ENCODE assay signal across 15 cellular contexts in genomic region chr11:111633248-111633647, GRCh38. TPM values are rescaled to one million over a fixed set of nuclear protein-coding genes. Genes with fewer than 3 reads are reported as not detected.
DNase-seq lines count a peak whose midpoint lies in the region; ATAC-seq and TF ChIP-seq lines count a peak whose summit lies in the region.
"Had no signal": no experiment of that assay in that cellular context is flagged by ENCODE, and none has a peak within 500 bp of the region (broad histone marks: within the 10 kb centered on the region; RNA-seq: fewer than 3 reads in every experiment).

No MANE protein-coding gene starts in this region.

- no peak overlapping the region for H3K4me3 ChIP-seq in subcutaneous abdominal adipose tissue (ENCODE audit: low read depth in 1 of 5, low read length in 5 of 5)

- H3K4me1 Mint-ChIP-seq in chondrocyte (ENCODE audit: low read depth): peaks cover 34% of the 10 kb centered on the region

- peak overlapping the region; percentile 34 for H3K27ac ChIP-seq in foreskin keratinocyte
- H3K27ac ChIP-seq in subcutaneous abdominal adipose tissue (ENCODE audit: low read depth, low read length): peak overlapping the region; percentile 43

- ATAC-seq in foreskin keratinocyte: no peak
- ATAC-seq: activated T-cell treated with anti-CD3 and anti-CD28 coated beads, Interleukin-2, amount 50 U/mL, for 4 hours had no signal

- H3K27me3 ChIP-seq in foreskin keratinocyte: no peaks in the 10 kb centered on the region
- H3K27me3 ChIP-seq in subcutaneous abdominal adipose tissue (ENCODE audit: control insufficient read depth in 5 of 5, insufficient read depth in 4 of 5, low read length in 5 of 5): no peaks in the 10 kb centered on the region

- no peaks in the 10 kb centered on the region for H3K27me3 Mint-ChIP-seq in chondrocyte (ENCODE audit: low read depth)
- H3K27me3 Mint-ChIP-seq: memory B cell had no signal

- no peaks in the 10 kb centered on the region for H3K9me3 ChIP-seq in subcutaneous abdominal adipose tissue (ENCODE audit: control insufficient read depth in 5 of 5, low read length in 5 of 5)

- H3K4me3 Mint-ChIP-seq in chondrocyte (ENCODE audit: unreplicated experiment): no peak overlapping the region
- H3K4me3 Mint-ChIP-seq: activated T-cell treated with anti-CD3 and anti-CD28 coated beads, Interleukin-2, amount 50 U/mL, for 4 hours; endodermal cell; H9; memory B cell had no signal

- TF ChIP-seq CTCF in foreskin keratinocyte (conservative IDR thresholded peaks at IDR 0.05) (no peak), chondrocyte (IDR thresholded peaks at IDR 0.05) (no peak)

- peak; percentile 16 for DNase-seq in DMS53 (lab: John Stamatoyannopoulos, UW)
- DNase-seq in DMS53 treated with DMSO at 0.1 percent for 48 hours (lab: John Stamatoyannopoulos, UW; ENCODE audit: unreplicated experiment): no peak
- DNase-seq in NCI-H82 treated with DMSO at 0.1 percent for 48 hours (lab: John Stamatoyannopoulos, UW; ENCODE audit: unreplicated experiment): peak; percentile 55
- peak in 1 of 2 donors; percentile 4 for DNase-seq in foreskin keratinocyte
- DNase-seq in chondrocyte (ENCODE audit: low spot score): no peak
- no peak for DNase-seq in activated T-cell treated with anti-CD3 and anti-CD28 coated beads for 4 hours
- DNase-seq in NOMO-1 (lab: John Stamatoyannopoulos, UW; ENCODE audit: unreplicated experiment in 2 of 2): no peak
- DNase-seq: 8988T; activated T-cell treated with anti-CD3 and anti-CD28 coated beads, Interleukin-2, amount 50 U/mL, for 4 hours; amniotic stem cell; endodermal cell; H9; NCI-H187 treated with DMSO at 0.1 percent for 48 hours had no signal

- no peak overlapping the region for H3K9ac ChIP-seq in subcutaneous abdominal adipose tissue (ENCODE audit: low read length in 5 of 5)

- H3K36me3 ChIP-seq in subcutaneous abdominal adipose tissue (ENCODE audit: control insufficient read depth in 5 of 5, insufficient read depth in 5 of 5, low read length in 5 of 5): peaks cover 3 to 61% (median 30%) of the 10 kb centered on the region in 5 donors

- H3K36me3 Mint-ChIP-seq in chondrocyte (ENCODE audit: low read depth): peaks cover 4% of the 10 kb centered on the region

- no peak overlapping the region for H3K27ac Mint-ChIP-seq in chondrocyte (ENCODE audit: unreplicated experiment)
- H3K27ac Mint-ChIP-seq: endodermal cell, H9, memory B cell had no signal

- H3K4me1 ChIP-seq in foreskin keratinocyte (peaks cover 82% of the 10 kb centered on the region), subcutaneous abdominal adipose tissue (ENCODE audit: control insufficient read depth in 5 of 5, insufficient read depth in 5 of 5, low read length in 5 of 5) (peaks cover 0 to 46% (median 25%) of the 10 kb centered on the region in 5 donors)

- H3K9me3 Mint-ChIP-seq in chondrocyte (ENCODE audit: low read depth): no peaks in the 10 kb centered on the region
- H3K9me3 Mint-ChIP-seq: activated T-cell treated with anti-CD3 and anti-CD28 coated beads, Interleukin-2, amount 50 U/mL, for 4 hours; endodermal cell; H9 had no signal

RNA-seq across cellular contexts. Expression of gene SIK2, which starts 31.0 kb away (rescaled TPM):
- 8.7 and 9.0 TPM in 2 replicates for total RNA-seq in foreskin keratinocyte
- 2.3 and 2.6 TPM in 2 replicates for polyA plus RNA-seq in foreskin keratinocyte
- 12.9 to 16.2 TPM (median 14.4 TPM) in 3 replicates for total RNA-seq in chondrocyte

Comparison
In these comparisons a context has a peak if more than half of its experiments do, and no peak if none do; other contexts are left out.
1. DNase-seq: peak in DMS53 (single experiment) and NCI-H82 treated with DMSO at 0.1 percent for 48 hours (single experiment); none in DMS53 treated with DMSO at 0.1 percent for 48 hours (single experiment), chondrocyte (single experiment), activated T-cell treated with anti-CD3 and anti-CD28 coated beads for 4 hours (single experiment) and NOMO-1 (0 of 2).